ENCODE assay signal across 34 cellular contexts in the genomic region with DNA sequence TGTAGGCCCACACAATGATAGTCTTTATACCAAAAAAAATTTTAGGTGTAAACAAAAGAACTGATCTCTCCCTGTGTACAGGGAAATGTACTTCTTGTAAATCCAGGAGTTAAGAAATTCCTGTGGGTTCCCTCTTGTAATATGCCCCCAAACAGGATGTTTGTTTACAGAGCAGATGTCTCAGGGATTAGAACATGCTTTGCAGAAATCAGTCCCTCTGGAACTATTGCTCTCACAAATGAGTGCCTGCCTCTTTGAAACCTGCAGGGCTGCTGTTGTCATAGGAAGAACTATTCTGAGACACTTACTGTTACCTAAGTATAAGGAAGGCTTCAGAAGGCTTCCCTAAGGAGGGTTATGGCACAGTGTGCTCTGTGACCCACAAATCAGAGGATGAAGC. TPM values are rescaled to one million over a fixed set of nuclear protein-coding genes. Genes with fewer than 3 reads are reported as not detected.
DNase-seq lines count a peak whose midpoint lies in the region; ATAC-seq and TF ChIP-seq lines count a peak whose summit lies in the region.
"Had no signal": no experiment of that assay in that cellular context is flagged by ENCODE, and none has a peak within 500 bp of the region (broad histone marks: within the 10 kb centered on the region; RNA-seq: fewer than 3 reads in every experiment).

No MANE protein-coding gene starts in this region.

- no peak overlapping the region for H4K91ac ChIP-seq in mesenchymal stem cell (ENCODE audit: low read length)

- H3K27me3 Mint-ChIP-seq in nephron progenitor cell (ENCODE audit: low read depth, poor library complexity): peaks cover 3% of the 10 kb centered on the region
- H3K27me3 Mint-ChIP-seq: activated naive CD4-positive, alpha-beta T cell treated with anti-CD3 and anti-CD28 coated beads, Interleukin-2, amount 50 U/mL, for 24 hours; IgD-negative memory B cell; stimulated activated memory B cell treated with anti-CD40 and anti-IgM and Interleukin-4, amounts not matched to agents 10 μg/mL and 1 μg/mL and 100 μg/mL, for 72 hours; T-helper 17 cell had no signal

- H3K4me3 ChIP-seq in choroid plexus epithelial cell (ENCODE audit: low read depth, low read length): no peak overlapping the region
- no peak overlapping the region for H3K4me3 ChIP-seq in mesenchymal stem cell (ENCODE audit: insufficient read depth in 1 of 2, low read depth in 1 of 2, low read length in 2 of 2)
- H3K4me3 ChIP-seq: BLaER1, dorsolateral prefrontal cortex, lung, SK-N-MC had no signal

- no peaks in the 10 kb centered on the region for H3K4me1 ChIP-seq in mesenchymal stem cell (ENCODE audit: control insufficient read depth, insufficient read depth, low read depth, low read length)
- H3K4me1 ChIP-seq: BLaER1, Caco-2 had no signal

- no peak overlapping the region for H4K8ac ChIP-seq in mesenchymal stem cell (ENCODE audit: low read length)

- no peak overlapping the region for H2AFZ ChIP-seq in mesenchymal stem cell (ENCODE audit: low read depth, low read length)

- ATAC-seq in HG02588 (IDR thresholded peaks at IDR 0.05; ENCODE audit: unreplicated experiment) (no peak), GM18868 (IDR thresholded peaks at IDR 0.05; ENCODE audit: unreplicated experiment) (no peak)
- ATAC-seq: activated CD8-positive, alpha-beta T cell treated with anti-CD3 and anti-CD28 coated beads, Interleukin-2, amount 10 ng/mL, durations not matched to agents 7 days and 5 days; HCT116; right cardiac atrium; stimulated activated memory B cell treated with anti-CD40 and anti-IgM and Interleukin-4, amounts not matched to agents 10 μg/mL and 1 μg/mL and 100 μg/mL, for 72 hours; T-helper 17 cell had no signal

- TF ChIP-seq CTCF in choroid plexus epithelial cell (conservative IDR thresholded peaks at IDR 0.05; ENCODE audit: low read depth, low read length) (no peak), nephron progenitor cell (IDR thresholded peaks at IDR 0.05) (no peak)

- H3K27me3 ChIP-seq in mesenchymal stem cell (ENCODE audit: control insufficient read depth in 1 of 2, insufficient read depth in 1 of 2, low read length in 2 of 2): peaks cover 0 to 35% of the 10 kb centered on the region in 2 experiments

- H3K4me3 Mint-ChIP-seq in nephron progenitor cell: no peak overlapping the region
- H3K4me3 Mint-ChIP-seq: activated CD8-positive, alpha-beta T cell treated with anti-CD3 and anti-CD28 coated beads, Interleukin-2, amount 10 ng/mL, durations not matched to agents 7 days and 5 days; activated naive CD4-positive, alpha-beta T cell treated with anti-CD3 and anti-CD28 coated beads, Interleukin-2, amount 50 U/mL, for 24 hours; IgD-negative memory B cell; neural crest cell; stimulated activated memory B cell treated with anti-CD40 and anti-IgM and Interleukin-4, amounts not matched to agents 10 μg/mL and 1 μg/mL and 100 μg/mL, for 72 hours; T-helper 17 cell had no signal

- no peak overlapping the region for H2AK5ac ChIP-seq in mesenchymal stem cell (ENCODE audit: low read length, severe bottlenecking)

- H2BK12ac ChIP-seq in mesenchymal stem cell (ENCODE audit: low read length in 2 of 2): no peak overlapping the region

- no peak overlapping the region for H3K18ac ChIP-seq in mesenchymal stem cell (ENCODE audit: low read depth in 1 of 2, low read length in 2 of 2)

- no peak overlapping the region for H3K9ac ChIP-seq in mesenchymal stem cell (ENCODE audit: low read length)
- H3K9ac ChIP-seq: BLaER1 had no signal

- no peaks in the 10 kb centered on the region for H3K9me3 ChIP-seq in mesenchymal stem cell (ENCODE audit: control insufficient read depth, low read length)
- H3K9me3 ChIP-seq: BLaER1, Caco-2 had no signal

- H3K4me2 ChIP-seq in mesenchymal stem cell (ENCODE audit: low read length, poor library complexity, severe bottlenecking): no peak overlapping the region
- H3K4me2 ChIP-seq: BLaER1 had no signal

- DNase-seq in EL: peak; percentile 0
- peak; percentile 47 for DNase-seq in NCI-H82 treated with DMSO at 0.1 percent for 48 hours (lab: John Stamatoyannopoulos, UW; ENCODE audit: unreplicated experiment)
- DNase-seq in choroid plexus epithelial cell (ENCODE audit: low read depth): peak; percentile 2
- peak; percentile 64 for DNase-seq in mesenchymal stem cell
- no peak for DNase-seq in CD1c-positive myeloid dendritic cell (ENCODE audit: extremely low spot score)
- no peak for DNase-seq in nephron progenitor cell
- DNase-seq: ACHN; activated CD4-positive, alpha-beta T cell treated with anti-CD3 and anti-CD28 coated beads for 1 hour; activated CD8-positive, alpha-beta T cell treated with anti-CD3 and anti-CD28 coated beads, Interleukin-2, amount 10 ng/mL, durations not matched to agents 7 days and 5 days; aorta; Caco-2; DND-41; dorsolateral prefrontal cortex; foreskin fibroblast; head of caudate nucleus; NCI-H1092; NCI-H187; NCI-H2227 treated with DMSO at 0.1 percent for 48 hours; NCI-H748 treated with DMSO at 0.1 percent for 48 hours; right cardiac atrium; stimulated activated CD4-positive, alpha-beta T cell treated with anti-CD3 and anti-CD28 coated beads, Interleukin-4, amount 100 ng/mL, for 4 hours; substantia nigra; T-helper 17 cell had no signal

- H3K9me3 Mint-ChIP-seq in nephron progenitor cell: no peaks in the 10 kb centered on the region
- H3K9me3 Mint-ChIP-seq: activated naive CD4-positive, alpha-beta T cell treated with anti-CD3 and anti-CD28 coated beads, Interleukin-2, amount 50 U/mL, for 24 hours; activated T-helper 2 cell treated with anti-CD3 and anti-CD28 coated beads, Interferon-gamma antibody, Interleukin-2, Interleukin-4, amounts not matched to agents 10 μg/mL and 5 μg/mL and 100 μg/mL, durations not matched to agents 14 hours and 24 hours and 36 hours; neural crest cell; stimulated activated memory B cell treated with anti-CD40 and anti-IgM and Interleukin-4, amounts not matched to agents 10 μg/mL and 1 μg/mL and 100 μg/mL, for 72 hours had no signal

- no peaks in the 10 kb centered on the region for H3K79me1 ChIP-seq in mesenchymal stem cell (replicated peaks; ENCODE audit: low read length, poor library complexity, severe bottlenecking)

- no peak overlapping the region for H3K23ac ChIP-seq in mesenchymal stem cell (ENCODE audit: low read length in 2 of 2)

- no peak overlapping the region for H2BK120ac ChIP-seq in mesenchymal stem cell (ENCODE audit: low read depth, low read length)

- no peaks in the 10 kb centered on the region for H3K36me3 Mint-ChIP-seq in nephron progenitor cell (ENCODE audit: low read depth)
- H3K36me3 Mint-ChIP-seq: activated naive CD4-positive, alpha-beta T cell treated with anti-CD3 and anti-CD28 coated beads, Interleukin-2, amount 50 U/mL, for 24 hours; IgD-negative memory B cell; stimulated activated memory B cell treated with anti-CD40 and anti-IgM and Interleukin-4, amounts not matched to agents 10 μg/mL and 1 μg/mL and 100 μg/mL, for 72 hours had no signal

- no peaks in the 10 kb centered on the region for H3K36me3 ChIP-seq in mesenchymal stem cell (ENCODE audit: control insufficient read depth in 1 of 2, insufficient read depth in 2 of 2, low read depth in 1 of 2, low read length in 2 of 2)
- H3K36me3 ChIP-seq: BLaER1 had no signal

- no peak overlapping the region for H3K4ac ChIP-seq in mesenchymal stem cell (ENCODE audit: low read depth in 1 of 2, low read length in 2 of 2)

- no peak overlapping the region for H3K27ac Mint-ChIP-seq in nephron progenitor cell
- H3K27ac Mint-ChIP-seq: activated CD8-positive, alpha-beta T cell treated with anti-CD3 and anti-CD28 coated beads, Interleukin-2, amount 10 ng/mL, durations not matched to agents 7 days and 5 days; activated naive CD4-positive, alpha-beta T cell treated with anti-CD3 and anti-CD28 coated beads, Interleukin-2, amount 50 U/mL, for 24 hours; activated T-helper 2 cell treated with anti-CD3 and anti-CD28 coated beads, Interferon-gamma antibody, Interleukin-2, Interleukin-4, amounts not matched to agents 10 μg/mL and 5 μg/mL and 100 μg/mL, durations not matched to agents 14 hours and 24 hours and 36 hours; IgD-negative memory B cell; stimulated activated memory B cell treated with anti-CD40 and anti-IgM and Interleukin-4, amounts not matched to agents 10 μg/mL and 1 μg/mL and 100 μg/mL, for 72 hours; T-helper 17 cell had no signal

- no peak overlapping the region for H3K14ac ChIP-seq in mesenchymal stem cell (ENCODE audit: low read length in 2 of 2)

- H2BK15ac ChIP-seq in mesenchymal stem cell (ENCODE audit: low read depth, poor library complexity, severe bottlenecking): no peak overlapping the region

- no peaks in the 10 kb centered on the region for H3K4me1 Mint-ChIP-seq in nephron progenitor cell
- H3K4me1 Mint-ChIP-seq: activated naive CD4-positive, alpha-beta T cell treated with anti-CD3 and anti-CD28 coated beads, Interleukin-2, amount 50 U/mL, for 24 hours; IgD-negative memory B cell; neural crest cell; T-helper 17 cell had no signal

- no peak overlapping the region for H3K27ac ChIP-seq in mesenchymal stem cell (ENCODE audit: low read length, poor library complexity, severe bottlenecking)
- H3K27ac ChIP-seq: BLaER1, dorsolateral prefrontal cortex, SK-N-MC had no signal

- H2BK5ac ChIP-seq in mesenchymal stem cell (ENCODE audit: low read depth, low read length, poor library complexity, severe bottlenecking): no peak overlapping the region

RNA-seq across cellular contexts. Expression of gene PAK3, which starts 35.6 kb away (rescaled TPM):
- 0.36 TPM for polyA plus RNA-seq in mesenchymal stem cell (2013, experiment 1 of 2)
- 0.32 TPM for polyA plus RNA-seq in mesenchymal stem cell (2013, experiment 2 of 2)

Comparison
In these comparisons a context has a peak if more than half of its experiments do, and no peak if none do; other contexts are left out.
1. DNase-seq: peak in EL (single experiment), NCI-H82 treated with DMSO at 0.1 percent for 48 hours (single experiment), choroid plexus epithelial cell (single experiment) and mesenchymal stem cell (single experiment); none in CD1c-positive myeloid dendritic cell (single experiment) and nephron progenitor cell (single experiment).